1 cellular context compared by ENCODE assay signal in the genomic region with DNA sequence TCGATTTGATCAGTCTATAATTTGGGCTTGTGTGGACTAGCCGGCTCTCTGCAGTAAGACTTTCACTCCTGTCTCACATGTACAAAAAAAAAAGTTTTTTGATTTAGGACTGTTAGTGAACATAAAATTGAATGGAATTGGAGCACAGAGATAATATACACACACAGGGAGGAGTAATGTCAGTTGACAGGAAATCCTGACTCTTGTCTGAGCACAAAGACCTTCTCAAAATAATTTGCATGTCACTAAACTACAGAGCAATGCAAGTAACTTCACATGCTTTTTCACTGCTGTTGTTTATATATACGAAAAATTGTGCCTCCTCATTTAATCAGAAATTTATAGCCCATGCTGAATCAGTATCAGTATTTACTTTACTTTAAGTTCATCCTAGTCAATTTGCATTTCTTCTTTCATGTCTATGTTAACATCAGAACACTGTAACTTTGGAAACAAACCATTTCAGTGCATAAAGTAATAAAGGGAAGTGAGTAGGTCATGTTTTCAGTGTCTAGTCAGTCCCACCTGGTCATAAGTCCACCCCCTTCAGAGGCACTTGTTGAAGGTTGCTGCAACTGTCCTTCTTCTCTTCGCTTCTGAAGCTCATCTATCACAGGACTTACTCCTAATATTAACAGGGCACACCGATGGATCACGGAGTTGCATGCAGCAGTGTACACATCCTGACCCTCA.
TF ChIP-seq lines count a peak whose summit lies in the region.

No MANE protein-coding gene starts in this region.

TF ChIP-seq in K562, 482 proteins besides CTCF, POLR2A, EP300 and RAD21 (continued from another document):
- no peak for TF ChIP-seq ZEB2 (IDR thresholded peaks at IDR 0.05)
- no peak for TF ChIP-seq MED1 (CRISPR knock-in tag; IDR thresholded peaks at IDR 0.05; ENCODE audit: borderline replicate concordance)
- no peak for TF ChIP-seq NBN (IDR thresholded peaks at IDR 0.05; ENCODE audit: low read depth)
- TF ChIP-seq TCF7 (IDR thresholded peaks at IDR 0.05; ENCODE audit: borderline replicate concordance) = no peak
- TF ChIP-seq, protein P1, sequence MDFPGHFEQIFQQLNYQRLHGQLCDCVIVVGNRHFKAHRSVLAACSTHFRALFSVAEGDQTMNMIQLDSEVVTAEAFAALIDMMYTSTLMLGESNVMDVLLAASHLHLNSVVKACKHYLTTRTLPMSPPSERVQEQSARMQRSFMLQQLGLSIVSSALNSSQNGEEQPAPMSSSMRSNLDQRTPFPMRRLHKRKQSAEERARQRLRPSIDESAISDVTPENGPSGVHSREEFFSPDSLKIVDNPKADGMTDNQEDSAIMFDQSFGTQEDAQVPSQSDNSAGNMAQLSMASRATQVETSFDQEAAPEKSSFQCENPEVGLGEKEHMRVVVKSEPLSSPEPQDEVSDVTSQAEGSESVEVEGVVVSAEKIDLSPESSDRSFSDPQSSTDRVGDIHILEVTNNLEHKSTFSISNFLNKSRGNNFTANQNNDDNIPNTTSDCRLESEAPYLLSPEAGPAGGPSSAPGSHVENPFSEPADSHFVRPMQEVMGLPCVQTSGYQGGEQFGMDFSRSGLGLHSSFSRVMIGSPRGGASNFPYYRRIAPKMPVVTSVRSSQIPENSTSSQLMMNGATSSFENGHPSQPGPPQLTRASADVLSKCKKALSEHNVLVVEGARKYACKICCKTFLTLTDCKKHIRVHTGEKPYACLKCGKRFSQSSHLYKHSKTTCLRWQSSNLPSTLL (IDR thresholded peaks at IDR 0.05) = no peak
TF ChIP-seq in K562: peak in this region for 0.
